In genomic region chr1:207039380-207040180, GRCh38 we compare ENCODE assay signal across 1 cellular context.
TF ChIP-seq lines count a peak whose summit lies in the region.

No MANE protein-coding gene starts in this region.

TF ChIP-seq in HepG2, 621 proteins besides CTCF, POLR2A, EP300 and RAD21:
- TF ChIP-seq ATF7 (IDR thresholded peaks at IDR 0.05) (peak; percentile 17; the same call in 1 of the 2 replicates), ATF7 (CRISPR knock-in tag; IDR thresholded peaks at IDR 0.05) (no peak), CEBPB (IDR thresholded peaks at IDR 0.05; ENCODE audit: borderline replicate concordance, low read depth, low read length) (0 out of 2 replicates have a peak, but pooled peaks have one; percentile 12), ARNTL (CRISPR knock-in tag; IDR thresholded peaks at IDR 0.05) (no peak)
